Comparison of ENCODE assay signal across 2 cellular contexts in the genomic region with DNA sequence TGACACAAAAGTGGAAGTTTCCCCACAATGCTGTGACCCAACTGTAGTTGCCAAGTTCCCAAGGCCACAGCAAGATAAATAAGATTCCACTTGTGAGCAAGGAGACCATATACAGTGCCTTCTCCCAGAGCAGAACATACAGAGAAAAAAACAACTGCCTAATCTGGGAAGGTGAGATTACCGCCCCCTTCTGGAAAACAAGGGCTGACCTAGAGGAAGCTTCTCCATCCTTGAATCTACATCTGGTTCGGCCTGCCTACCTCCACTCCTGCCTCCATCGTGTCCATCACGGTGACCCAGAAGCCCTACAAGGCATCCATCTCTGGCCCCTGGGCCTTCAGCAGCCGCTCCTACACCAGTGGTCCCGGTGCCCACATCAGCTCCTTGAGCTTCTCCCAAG.
TF ChIP-seq lines count a peak whose summit lies in the region.

No MANE protein-coding gene starts in this region.

TF ChIP-seq in HepG2, 621 proteins besides CTCF, POLR2A, EP300 and RAD21:
- TF ChIP-seq STAG1 (CRISPR knock-in tag; IDR thresholded peaks at IDR 0.05) = 0 out of 2 replicates have a peak, but pooled peaks have one; percentile 8
- TF ChIP-seq CCDC6 (CRISPR knock-in tag; IDR thresholded peaks at IDR 0.05) = no peak

TF ChIP-seq in H1, 55 proteins besides CTCF, POLR2A, EP300 and RAD21:
- TF ChIP-seq KDM1A (IDR thresholded peaks at IDR 0.05; ENCODE audit: borderline replicate concordance, low read length) = no peak
- TF ChIP-seq EZH2 (IDR thresholded peaks at IDR 0.05; ENCODE audit: low read depth, low read length, severe bottlenecking) = no peak
- TF ChIP-seq RFX5 (IDR thresholded peaks at IDR 0.05; ENCODE audit: borderline replicate concordance, low read depth, low read length) = no peak
- no peak for TF ChIP-seq POU5F1 (IDR thresholded peaks at IDR 0.05; ENCODE audit: low read depth, low read length)
- no peak for TF ChIP-seq TCF12 (IDR thresholded peaks at IDR 0.05; ENCODE audit: low read depth, low read length)
- TF ChIP-seq SUZ12 (IDR thresholded peaks at IDR 0.05; ENCODE audit: low read length) = no peak
- no peak for TF ChIP-seq RXRA (IDR thresholded peaks at IDR 0.05; ENCODE audit: insufficient read depth, low read depth, low read length)
- TF ChIP-seq SAP30 (IDR thresholded peaks at IDR 0.05; ENCODE audit: insufficient read depth, insufficient replicate concordance, low read length) = no peak
- TF ChIP-seq JUN (IDR thresholded peaks at IDR 0.05; ENCODE audit: low read depth, low read length) = no peak
- no peak for TF ChIP-seq MAFK (IDR thresholded peaks at IDR 0.05; ENCODE audit: low read depth, low read length)
- TF ChIP-seq CEBPB (IDR thresholded peaks at IDR 0.05; ENCODE audit: low read depth, low read length) = no peak
- no peak for TF ChIP-seq NRF1 (IDR thresholded peaks at IDR 0.05; ENCODE audit: low read depth, low read length)
- no peak for TF ChIP-seq RNF2 (IDR thresholded peaks at IDR 0.05; ENCODE audit: borderline replicate concordance, low read depth, low read length, missing control alignments, poor library complexity, severe bottlenecking)
- TF ChIP-seq CHD1 (IDR thresholded peaks at IDR 0.05; ENCODE audit: low read depth, low read length) = no peak
- no peak for TF ChIP-seq CTBP2 (IDR thresholded peaks at IDR 0.05; ENCODE audit: borderline replicate concordance, insufficient read depth, insufficient read length, low read length)
- TF ChIP-seq SRF (IDR thresholded peaks at IDR 0.05; ENCODE audit: low read depth, low read length) = no peak
- TF ChIP-seq CBX8 (IDR thresholded peaks at IDR 0.05; ENCODE audit: borderline replicate concordance, low read depth, low read length) = no peak
- TF ChIP-seq ASH2L (IDR thresholded peaks at IDR 0.05; ENCODE audit: low read length) = no peak
- no peak for TF ChIP-seq SIRT6 (IDR thresholded peaks at IDR 0.05; ENCODE audit: low read length)
